In genomic region chr16:65822148-65822547, GRCh38 we compare ENCODE assay signal across 8 cellular contexts.
"Had no signal": no experiment of that assay in that cellular context is flagged by ENCODE, and none has a peak within 500 bp of the region (broad histone marks: within the 10 kb centered on the region; RNA-seq: fewer than 3 reads in every experiment).

No MANE protein-coding gene starts in this region.

- ATAC-seq: K562 had no signal

- H3K4me3 ChIP-seq: K562 had no signal

- H3K4me2 ChIP-seq: KMS-11 had no signal

- DNase-seq: IMR-90, KBM-7, KG1 had no signal

- H3K36me3 Mint-ChIP-seq: IgD-negative memory B cell had no signal

- H3K27ac Mint-ChIP-seq: IgD-negative memory B cell had no signal

- H3K4me3 Mint-ChIP-seq: IgD-negative memory B cell had no signal

- H3K27ac ChIP-seq: HL-60, KMS-11 had no signal

- FAIRE-seq: HTR-8/SVneo, K562 had no signal

- H3K4me1 Mint-ChIP-seq: IgD-negative memory B cell had no signal

- H3K9ac ChIP-seq: KMS-11 had no signal
